Comparison of ENCODE assay signal across 11 cellular contexts in the genomic region with DNA sequence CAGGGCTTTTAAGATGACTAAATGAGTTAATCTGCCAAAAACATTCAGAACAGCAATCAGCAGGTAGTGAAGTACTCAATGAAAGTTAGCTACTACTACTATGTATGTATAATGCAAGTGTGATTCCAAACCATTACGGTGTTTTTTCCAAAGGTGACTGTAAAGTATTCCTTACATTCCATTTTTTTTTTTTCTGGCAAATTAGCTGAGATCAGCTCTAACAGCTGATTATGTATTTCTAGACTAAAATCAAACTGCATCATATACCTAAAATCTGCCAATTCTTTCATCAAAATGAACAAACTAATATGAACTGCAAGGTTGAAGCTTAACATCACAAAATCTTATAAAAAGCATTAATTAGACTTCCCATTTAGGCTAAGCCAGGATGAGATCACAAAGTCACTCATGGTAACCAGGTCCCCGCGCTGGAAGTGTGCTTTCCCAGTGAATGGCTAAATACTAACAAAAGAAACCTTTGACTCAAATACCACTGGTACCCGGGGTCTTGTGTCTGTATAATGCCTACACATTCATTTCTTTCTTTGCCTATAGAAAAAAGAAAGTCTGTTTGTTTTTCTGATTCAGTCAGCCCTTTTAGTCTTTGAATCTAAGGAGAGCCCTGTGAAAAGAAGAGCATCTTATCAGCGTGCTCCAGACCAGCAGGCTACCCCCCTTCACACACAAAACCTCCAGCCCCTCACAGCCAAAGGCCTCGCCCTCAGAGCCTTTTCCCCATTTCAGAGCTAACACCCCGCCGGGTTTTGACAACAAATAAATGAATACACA.
DNase-seq lines count a peak whose midpoint lies in the region; ATAC-seq, FAIRE-seq and TF ChIP-seq lines count a peak whose summit lies in the region.
"Had no signal": no experiment of that assay in that cellular context is flagged by ENCODE, and none has a peak within 500 bp of the region (broad histone marks: within the 10 kb centered on the region; RNA-seq: fewer than 3 reads in every experiment).

No MANE protein-coding gene starts in this region.

- 8% methylated on average over 8 of the region's 8 CpGs; no CpG with 5 or more reads in 1 of the 2 experiments for WGBS in H1 (ENCODE audit: extremely low coverage in 1 of 2, insufficient coverage in 1 of 2, insufficient read length in 1 of 2, insufficient replicate concordance in 2 of 2, low coverage in 1 of 2, low lambda C conversion rate in 2 of 2, missing lambda C conversion rate in 1 of 2), 2 experiments

- H3K23ac ChIP-seq in H1 (ENCODE audit: insufficient read length), result no peak overlapping the region

- H3K4ac ChIP-seq in H1 (replicated peaks; ENCODE audit: insufficient read length, low read depth, low read length), result no peak overlapping the region

- H3K36me3 Mint-ChIP-seq in CD8-positive, alpha-beta T cell, result peaks cover 13% of the 10 kb centered on the region

- no peak overlapping the region for H4K91ac ChIP-seq in H1 (replicated peaks; ENCODE audit: insufficient read length, low read length)

- CTCF ChIA-PET in CD8-positive, alpha-beta T cell (lab: Charles Lee), result interaction anchor here (0.7 to 1.7 kb wide), 4 partner anchors 23 to 658 kb away, joined by 3 to 8 read pairs (median 4); no protein-coding TSS in a partner anchor
- CTCF ChIA-PET in PC-3 (lab: Charles Lee) (no interaction called here), H1 (lab: Charles Lee; ENCODE audit: partially characterized antibody) (interaction anchor here (0.7 to 2.9 kb wide), 6 partner anchors 10 to 615 kb away, joined by 3 to 15 read pairs (median 4); no protein-coding TSS in a partner anchor)

- no peak overlapping the region for H4K5ac ChIP-seq in H1 (ENCODE audit: insufficient read length, low read depth, low read length)

- no peak overlapping the region for H3K56ac ChIP-seq in H1 (replicated peaks; ENCODE audit: insufficient read length, low read depth, low read length)

- peak; percentile 39 for FAIRE-seq in H1 (lab: Jason Lieb, UNC)

- no peak overlapping the region for H2BK20ac ChIP-seq in H1 (ENCODE audit: low read length)

- POLR2A ChIA-PET in CD8-positive, alpha-beta T cell (lab: Charles Lee), result interaction anchor here (1.0 to 5.0 kb wide), 5 partner anchors 12 to 30 kb away, joined by 3 to 32 read pairs (median 4); no protein-coding TSS in a partner anchor
- POLR2A ChIA-PET in PC-3 (lab: Charles Lee; ENCODE audit: unreplicated experiment) (no interaction called here), H1 (lab: Charles Lee; ENCODE audit: partially characterized antibody) (interaction anchor here (0.6 to 1.3 kb wide), 3 partner anchors 45 to 628 kb away, joined by 3 to 4 read pairs (median 3); no protein-coding TSS in a partner anchor)

- peaks cover 67% of the 10 kb centered on the region for H3K4me1 ChIP-seq in CD8-positive, alpha-beta T cell (ENCODE audit: insufficient read depth, low read length)
- peaks cover 58% of the 10 kb centered on the region for H3K4me1 ChIP-seq in PC-3 (ENCODE audit: insufficient read depth, low read length)
- H3K4me1 ChIP-seq in H1 (replicated peaks in 1 of 4; ENCODE audit: control insufficient read depth in 3 of 4, insufficient read depth in 4 of 4, low read length in 3 of 4), result peaks cover 4 to 24% (median 11%) of the 10 kb centered on the region in 4 experiments; a peak in 6 of 7 replicates
- H3K4me1 ChIP-seq in neuron (ENCODE audit: insufficient read depth, low read length), result peaks cover 27% of the 10 kb centered on the region

- no peak overlapping the region for H2BK5ac ChIP-seq in H1 (ENCODE audit: low read depth, low read length)

- H2AFZ ChIP-seq in PC-3 (ENCODE audit: low read length), result no peak overlapping the region
- H2AFZ ChIP-seq in H1 (ENCODE audit: low read length), result no peak overlapping the region
- H2AFZ ChIP-seq in neuron (ENCODE audit: low read depth, low read length), result no peak overlapping the region

- no peak for TF ChIP-seq POLR2A in H1 (IDR thresholded peaks at IDR 0.05; ENCODE audit: control extremely low read depth in 1 of 2, low read depth in 2 of 2, low read length in 2 of 2)

- peak overlapping the region; percentile 88; the same call in 1 of the 2 replicates for H3K9ac ChIP-seq in PC-3 (ENCODE audit: low read length)
- H3K9ac ChIP-seq in H1 (replicated peaks in 1 of 4; ENCODE audit: extremely low read depth in 1 of 4, low read depth in 3 of 4, low read length in 3 of 4), result no peak overlapping the region

- H3K27me3 ChIP-seq in CD8-positive, alpha-beta T cell (ENCODE audit: insufficient read depth, low read length), result no peaks in the 10 kb centered on the region
- H3K27me3 ChIP-seq in PC-3 (ENCODE audit: low read length) (no peaks in the 10 kb centered on the region), H1 (replicated peaks in 1 of 4; ENCODE audit: control insufficient read depth in 3 of 4, extremely low read depth in 1 of 4, insufficient read depth in 3 of 4, low read length in 3 of 4) (peaks cover 5 to 20% (median 11%) of the 10 kb centered on the region in 4 experiments; a peak in 6 of 7 replicates), neuron (ENCODE audit: insufficient read depth, low read length) (peaks cover 29% of the 10 kb centered on the region)
- H3K27me3 ChIP-seq: left lung had no signal

- peaks cover 3% of the 10 kb centered on the region for H3K79me1 ChIP-seq in H1 (ENCODE audit: low read depth, low read length)

- H3K9me3 Mint-ChIP-seq in CD8-positive, alpha-beta T cell, result no peaks in the 10 kb centered on the region

- H3K4me3 Mint-ChIP-seq in CD8-positive, alpha-beta T cell, result peak overlapping the region; percentile 93

- no peak overlapping the region for H2BK12ac ChIP-seq in H1 (ENCODE audit: low read depth, low read length)

- peaks cover 89% of the 10 kb centered on the region for H3K79me2 ChIP-seq in PC-3 (ENCODE audit: low read length)
- H3K79me2 ChIP-seq in H1 (ENCODE audit: control insufficient read depth in 1 of 2, insufficient read depth in 2 of 2, low read length in 2 of 2), result peaks cover 0 to 52% of the 10 kb centered on the region in 2 experiments; a peak in 3 of 4 replicates

- peaks cover 10% of the 10 kb centered on the region; the same call in 1 of the 2 replicates for H4K20me1 ChIP-seq in PC-3 (ENCODE audit: low read length)
- peaks cover 25 to 30% of the 10 kb centered on the region in 2 experiments for H4K20me1 ChIP-seq in H1 (replicated peaks in 1 of 2; ENCODE audit: control insufficient read depth in 1 of 2, insufficient read depth in 2 of 2, low read length in 2 of 2)

- H4K8ac ChIP-seq in H1 (ENCODE audit: extremely low read depth, insufficient read depth, low read length), result no peak overlapping the region

- no peak overlapping the region for H2AK5ac ChIP-seq in H1 (ENCODE audit: low read depth, low read length)

- H3K23me2 ChIP-seq in H1 (ENCODE audit: low read depth, low read length), result peaks cover 14% of the 10 kb centered on the region

- TF ChIP-seq RAD21 in H1 (IDR thresholded peaks at IDR 0.05 in 1 of 2, conservative IDR thresholded peaks at IDR 0.05 in 1 of 2; ENCODE audit: low read depth in 2 of 2, low read length in 2 of 2), result no peak

- H3K27me3 Mint-ChIP-seq in CD8-positive, alpha-beta T cell (ENCODE audit: low read depth), result no peaks in the 10 kb centered on the region

- no TSS peak for BruUV-seq in PC-3 (replicated peaks; lab: Mats Ljungman, UMichigan)

- H2BK15ac ChIP-seq in H1 (ENCODE audit: low read length), result no peak overlapping the region

- no peak overlapping the region for H2BK120ac ChIP-seq in H1 (replicated peaks; ENCODE audit: low read depth, low read length)

- TF ChIP-seq CTCF in CD8-positive, alpha-beta T cell (IDR thresholded peaks at IDR 0.05), result no peak
- TF ChIP-seq CTCF in PC-3 (conservative IDR thresholded peaks at IDR 0.05; ENCODE audit: low read depth, low read length), result no peak
- TF ChIP-seq CTCF in H1 (IDR thresholded peaks at IDR 0.05; ENCODE audit: control extremely low read depth in 1 of 3, insufficient read depth in 1 of 3, low read depth in 1 of 3, low read length in 3 of 3), result no peak

- H3K27ac ChIP-seq in CD8-positive, alpha-beta T cell (ENCODE audit: low read depth, low read length), result no peak overlapping the region
- H3K27ac ChIP-seq in PC-3 (ENCODE audit: low read length) (no peak overlapping the region), H1 (ENCODE audit: low read depth, low read length) (no peak overlapping the region)

- H3F3A ChIP-seq in PC-3 (ENCODE audit: low read length, unreplicated experiment), result no peaks in the 10 kb centered on the region

- peak overlapping the region; percentile 17 for H3K4me3 ChIP-seq in CD8-positive, alpha-beta T cell (ENCODE audit: low read depth, low read length)
- H3K4me3 ChIP-seq in PC-3 (ENCODE audit: low read length) (peak overlapping the region; percentile 77), H1 (ENCODE audit: extremely low read depth in 1 of 4, insufficient read depth in 2 of 4, low read depth in 3 of 4, low read length in 4 of 4) (peak overlapping the region; percentile 3 to 79 (median 40); a peak in 5 of 8 replicates), neuron (ENCODE audit: low read length) (peak overlapping the region; percentile 75)

- no peaks in the 10 kb centered on the region for H3K9me2 ChIP-seq in PC-3 (replicated peaks; ENCODE audit: low read length)

- TF ChIP-seq EP300 in H1 (IDR thresholded peaks at IDR 0.05; ENCODE audit: borderline replicate concordance in 1 of 2, low read depth in 2 of 2, low read length in 2 of 2), result no peak

- H3K14ac ChIP-seq in H1 (ENCODE audit: insufficient read length), result no peak overlapping the region

- H3K18ac ChIP-seq in H1 (ENCODE audit: extremely low read depth, low read length), result no peak overlapping the region

- H3K4me2 ChIP-seq in PC-3 (ENCODE audit: low read length), result peak overlapping the region; percentile 95
- H3K4me2 ChIP-seq in H1 (ENCODE audit: insufficient read depth in 1 of 2, low read depth in 2 of 2, low read length in 2 of 2), result peak overlapping the region; percentile 81 to 97

- no peaks in the 10 kb centered on the region for H3K9me3 ChIP-seq in CD8-positive, alpha-beta T cell (ENCODE audit: low read length)
- H3K9me3 ChIP-seq in PC-3 (ENCODE audit: low read length) (no peaks in the 10 kb centered on the region), H1 (ENCODE audit: insufficient read depth in 2 of 2, low read depth in 1 of 2, low read length in 1 of 2) (no peaks in the 10 kb centered on the region), neuron (ENCODE audit: low read length) (no peaks in the 10 kb centered on the region)
- H3K9me3 ChIP-seq: left lung had no signal

- DNase-seq in CD8-positive, alpha-beta T cell, result no peak
- DNase-seq in PC-3 (no peak), H1 (ENCODE audit: low read depth in 1 of 2, low spot score in 2 of 2) (no peak), SW 1271 (lab: John Stamatoyannopoulos, UW) (no peak)
- DNase-seq in central memory CD4-positive, alpha-beta T cell, result no peak
- DNase-seq: activated CD4-positive, alpha-beta T cell treated with anti-CD3 and anti-CD28 coated beads, Interleukin-2, amount 50 U/mL, for 48 hours; Kasumi-1; left lung had no signal

- H3K27ac Mint-ChIP-seq in CD8-positive, alpha-beta T cell, result peak overlapping the region; percentile 98

- intact Hi-C loops in CD8-positive, alpha-beta T cell (cut with DNase I, micrococcal nuclease), result loop anchor here (1.0 to 10.0 kb wide), 9 partner anchors 11 to 1948 kb away; partner anchors contain the start of genes CCDC148 (in 1 of the 2), LY75 (in 1 of the 2), MARCHF7 (in 1 of the 2) and PKP4 (in 1 of the 2)
- intact Hi-C loops in PC-3 (cut with micrococcal nuclease), result loop anchor here (5.0 kb wide), 1 partner anchor 48 kb away; no protein-coding TSS in a partner anchor

- no peaks in the 10 kb centered on the region for H3K36me3 ChIP-seq in CD8-positive, alpha-beta T cell (ENCODE audit: insufficient read depth, low read length)
- H3K36me3 ChIP-seq in PC-3 (ENCODE audit: low read depth, low read length) (no peaks in the 10 kb centered on the region), H1 (ENCODE audit: control insufficient read depth in 2 of 4, insufficient read depth in 4 of 4, low read length in 3 of 4) (no peaks in the 10 kb centered on the region), neuron (ENCODE audit: insufficient read depth, low read length) (no peaks in the 10 kb centered on the region)
- H3K36me3 ChIP-seq: left lung had no signal

- peaks cover 79% of the 10 kb centered on the region for H3K4me1 Mint-ChIP-seq in CD8-positive, alpha-beta T cell (ENCODE audit: low read depth)

- ATAC-seq in CD8-positive, alpha-beta T cell, result no peak
- ATAC-seq in PC-3 (no peak), GM18502 (IDR thresholded peaks at IDR 0.05; ENCODE audit: poor library complexity, unreplicated experiment) (no peak), GM18861 (IDR thresholded peaks at IDR 0.05; ENCODE audit: unreplicated experiment) (no peak)
- ATAC-seq: left lung had no signal

Comparison
In these comparisons a context has a peak if more than half of its experiments do, and no peak if none do; other contexts are left out.
1. H3K4me3 ChIP-seq: peak in every context shown above with its lines; median percentile 77 in PC-3; 75 in neuron; 40 in H1; 17 in CD8-positive, alpha-beta T cell.